8 cellular contexts compared by ENCODE assay signal in the genomic region with DNA sequence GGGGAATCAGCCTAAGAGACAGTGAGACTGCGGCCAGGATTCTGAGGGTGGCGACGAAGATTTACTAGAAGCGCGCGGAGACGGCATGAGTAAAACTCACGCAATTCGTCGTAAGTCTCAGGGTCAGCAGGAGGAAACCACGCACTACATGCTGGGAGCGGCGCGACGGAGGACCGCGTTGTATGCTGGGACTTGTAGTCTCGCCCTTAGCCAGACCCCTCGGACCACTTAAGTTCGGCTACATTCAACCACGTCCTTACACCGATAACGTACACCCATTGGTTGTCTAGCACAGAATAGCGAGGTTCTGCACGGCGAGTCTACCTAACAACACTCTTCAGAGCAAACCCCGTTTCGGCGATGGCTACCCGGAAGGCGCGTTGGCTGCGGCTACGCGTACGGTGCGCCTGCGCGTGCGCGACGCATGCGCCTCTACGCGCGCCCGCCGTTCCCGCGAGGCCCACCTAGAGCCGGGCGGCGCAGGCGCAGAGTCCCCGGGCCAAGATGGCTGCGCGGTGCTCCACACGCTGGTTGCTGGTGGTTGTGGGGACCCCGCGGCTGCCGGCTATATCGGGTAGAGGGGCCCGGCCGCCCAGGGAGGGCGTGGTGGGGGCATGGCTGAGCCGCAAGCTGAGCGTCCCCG. TPM values are rescaled to one million over a fixed set of nuclear protein-coding genes. Genes with fewer than 3 reads are reported as not detected.
DNase-seq lines count a peak whose midpoint lies in the region; ATAC-seq and TF ChIP-seq lines count a peak whose summit lies in the region.

DNAJA3 (plus strand) TSS at position 491 of the 643 bp plus-strand sequence; CDS start at position 505, 14 bp downstream.

- CTCF ChIA-PET in AG04450 (lab: Charles Lee) = interaction anchor here (1.1 kb wide), 1 partner anchor 23 kb away, joined by 9 read pairs; no protein-coding TSS in a partner anchor

- peak; percentile 93 for DNase-seq in AG04450 (ENCODE audit: low read depth, low spot score)
- DNase-seq in NCI-H2196 treated with DMSO at 0.1 percent for 48 hours (lab: John Stamatoyannopoulos, UW; ENCODE audit: unreplicated experiment) = peak; percentile 96
- peak; percentile 95 for DNase-seq in T47D (ENCODE audit: low read depth in 1 of 2, low spot score in 1 of 2)

- POLR2A ChIA-PET in AG04450 (lab: Yijun Ruan, JAX) = no interaction called here

- H3K36me3 ChIP-seq in iPS-20b (ENCODE audit: insufficient read depth, low read depth, low read length) (peaks cover 10% of the 10 kb centered on the region; the same call in 1 of the 2 replicates), skeletal muscle tissue (ENCODE audit: control insufficient read depth in 3 of 3, insufficient read depth in 3 of 3, low read length in 3 of 3) (peaks cover 0 to 2% (median 0%) of the 10 kb centered on the region in 3 donors)

- ATAC-seq in GM18907 (IDR thresholded peaks at IDR 0.05; ENCODE audit: unreplicated experiment) = peak; percentile 90
- ATAC-seq in HG03139 (IDR thresholded peaks at IDR 0.05; ENCODE audit: unreplicated experiment) = peak; percentile 90

- peaks cover 3% of the 10 kb centered on the region; the same call in 1 of the 2 replicates for H3K9me3 ChIP-seq in AG04450 (ENCODE audit: control insufficient read depth, insufficient read depth, low read length)
- H3K9me3 ChIP-seq in iPS-20b (ENCODE audit: insufficient read depth, low read depth, low read length) = no peaks in the 10 kb centered on the region
- H3K9me3 ChIP-seq in skeletal muscle tissue (ENCODE audit: control insufficient read depth in 3 of 3, low read length in 3 of 3) = no peaks in the 10 kb centered on the region

- H3K27ac ChIP-seq in AG04450 (ENCODE audit: low read depth, low read length) (peak within 1 kb of the TSS; percentile 96), VCaP (peak within 1 kb of the TSS; percentile 89), iPS-20b (ENCODE audit: low read length) (peak within 1 kb of the TSS; percentile 94), skeletal muscle tissue (ENCODE audit: low read depth, low read length) (peak within 1 kb of the TSS; percentile 87)

- H3K4me3 ChIP-seq in AG04450 (ENCODE audit: low read depth, low read length) (peak within 1 kb of the TSS; percentile 76), iPS-20b (ENCODE audit: low read length) (peak within 1 kb of the TSS; percentile 94), skeletal muscle tissue (ENCODE audit: low read length in 3 of 3) (peak within 1 kb of the TSS; percentile 99 to 100 (median 100))

- peak within 1 kb of the TSS; percentile 94 for H3K9ac ChIP-seq in iPS-20b (ENCODE audit: low read depth, low read length)
- H3K9ac ChIP-seq in skeletal muscle tissue (ENCODE audit: low read depth in 1 of 3, low read length in 3 of 3) = peak within 1 kb of the TSS; percentile 91 to 99 (median 97)

- TF ChIP-seq CTCF in AG04450 (IDR thresholded peaks at IDR 0.05; ENCODE audit: low read depth, low read length) = no peak
- TF ChIP-seq CTCF in VCaP (conservative IDR thresholded peaks at IDR 0.05) = no peak

- in situ Hi-C loops in T47D (cut with HindIII; ENCODE audit: low pct_unique_long_range_greater_than_20kb, low sequenced_read_pairs) = no loop called here

- no peaks in the 10 kb centered on the region for H3K27me3 ChIP-seq in AG04450 (ENCODE audit: control insufficient read depth, insufficient read depth, low read length)
- H3K27me3 ChIP-seq in iPS-20b (ENCODE audit: insufficient read depth, low read length) = no peaks in the 10 kb centered on the region
- no peaks in the 10 kb centered on the region for H3K27me3 ChIP-seq in skeletal muscle tissue (ENCODE audit: control insufficient read depth in 3 of 3, insufficient read depth in 3 of 3, low read length in 3 of 3)

- H3K4me1 ChIP-seq in iPS-20b (ENCODE audit: insufficient read depth, low read length) (peaks cover 3% of the 10 kb centered on the region; the same call in 1 of the 2 replicates), skeletal muscle tissue (ENCODE audit: control insufficient read depth in 3 of 3, insufficient read depth in 3 of 3, low read length in 3 of 3) (peaks cover 13 to 26% (median 14%) of the 10 kb centered on the region in 3 donors)

RNA-seq across cellular contexts. Expression of gene DNAJA3, which starts in this region (rescaled TPM):
- 32.1 and 32.8 TPM in 2 replicates for polyA plus RNA-seq in AG04450 (2011; rRNA removed)
- 30.9 and 31.1 TPM in 2 replicates for polyA minus RNA-seq in AG04450 (2011; rRNA and poly(A)+ RNA removed)
- total RNA-seq in skeletal muscle tissue = 35.5 TPM

Comparison
In these comparisons a context has a peak if more than half of its experiments do, and no peak if none do; other contexts are left out.
1. Peak in every context shown above with its lines: DNase-seq, ATAC-seq, H3K4me3 ChIP-seq and H3K27ac ChIP-seq.